ENCODE assay signal across 12 cellular contexts in genomic region chr2:225355788-225356187, GRCh38. TPM values are rescaled to one million over a fixed set of nuclear protein-coding genes. Genes with fewer than 3 reads are reported as not detected.
"Had no signal": no experiment of that assay in that cellular context is flagged by ENCODE, and none has a peak within 500 bp of the region (broad histone marks: within the 10 kb centered on the region; RNA-seq: fewer than 3 reads in every experiment).

No MANE protein-coding gene starts in this region.

- H3K36me3 ChIP-seq: cardiac muscle cell, gastroesophageal sphincter, thyroid gland had no signal

- H3K27ac ChIP-seq: cardiac muscle cell, gastroesophageal sphincter, thyroid gland had no signal

- H3K4me1 ChIP-seq: gastroesophageal sphincter, thyroid gland had no signal

- H3K27me3 ChIP-seq: cardiac muscle cell, gastroesophageal sphincter, thyroid gland had no signal

- H3K9me3 ChIP-seq: gastroesophageal sphincter, thyroid gland had no signal

- H3K4me3 ChIP-seq: cardiac muscle cell, gastroesophageal sphincter, thyroid gland had no signal

- DNase-seq: activated CD4-positive, alpha-beta T cell treated with anti-CD3 and anti-CD28 coated beads, Interleukin-2, amount 10 ng/mL, durations not matched to agents 7 days and 5 days; activated CD4-positive, CD25-positive, alpha-beta regulatory T cell; activated CD8-positive, alpha-beta memory T cell treated with anti-CD3 and anti-CD28 coated beads, Interleukin-2, amount 50 U/mL, for 48 hours; activated gamma-delta T cell; activated T-cell treated with anti-CD3 and anti-CD28 coated beads, Interleukin-2, amount 50 U/mL, for 72 hours; nucleus accumbens; stimulated activated CD4-positive, alpha-beta T cell treated with anti-CD3 and anti-CD28 coated beads, Interleukin-4, amount 100 ng/mL, for 1 hour; stimulated activated naive B cell treated with anti-CD40 and anti-IgM and Interleukin-4, amounts not matched to agents 10 μg/mL and 1 μg/mL and 100 μg/mL, for 72 hours; thyroid gland had no signal

RNA-seq across cellular contexts. Expression of gene NYAP2, which starts 43.7 kb away (rescaled TPM):
- polyA plus RNA-seq: cardiac muscle cell, liver had no signal
